Comparison of ENCODE assay signal across 21 cellular contexts in genomic region chr2:25068193-25068592, GRCh38.
"Had no signal": no experiment of that assay in that cellular context is flagged by ENCODE, and none has a peak within 500 bp of the region (broad histone marks: within the 10 kb centered on the region; RNA-seq: fewer than 3 reads in every experiment).

No MANE protein-coding gene starts in this region.

- H3K4me1 ChIP-seq: upper lobe of right lung had no signal

- H3K4me1 Mint-ChIP-seq: natural killer cell had no signal

- ATAC-seq: gastroesophageal sphincter, left lobe of liver, mucosa of descending colon, natural killer cell, sciatic nerve, upper lobe of right lung had no signal

- H3K36me3 Mint-ChIP-seq: natural killer cell had no signal

- H3K27ac ChIP-seq: esophagus squamous epithelium, gastroesophageal sphincter, neural progenitor cell, parathyroid adenoma, suprapubic skin, thyroid gland, upper lobe of right lung, vagina had no signal

- H3K27ac Mint-ChIP-seq: dendritic cell treated with granulocyte-macrophage colony-stimulating factor and Interleukin-4, amounts not matched to agents 40 ng/mL and 50 ng/mL, for 4 days; natural killer cell; neural progenitor cell had no signal

- H3K4me3 Mint-ChIP-seq: dendritic cell treated with granulocyte-macrophage colony-stimulating factor and Interleukin-4, amounts not matched to agents 40 ng/mL and 50 ng/mL, for 4 days; natural killer cell; neural progenitor cell had no signal

- H3K9me3 ChIP-seq: gastroesophageal sphincter, mucosa of descending colon, suprapubic skin, thyroid gland, upper lobe of right lung, vagina had no signal

- H3K27me3 Mint-ChIP-seq: dendritic cell treated with granulocyte-macrophage colony-stimulating factor and Interleukin-4, amounts not matched to agents 40 ng/mL and 50 ng/mL, for 4 days had no signal

- DNase-seq: esophagus squamous epithelium; foreskin fibroblast; glutamatergic neuron; islet precursor cell; mammary epithelial cell; mucosa of descending colon; natural killer cell; occipital lobe; small intestine; stimulated activated CD4-positive, alpha-beta T cell treated with anti-CD3 and anti-CD28 coated beads, Interleukin-12 subunit alpha, Interleukin-12 subunit beta, amount 100 ng/mL, for 4 hours; stimulated activated naive CD4-positive, alpha-beta T cell treated with Interleukin-2 at 50 U/mL for 16 hours; thyroid gland; upper lobe of right lung had no signal

- H3K4me3 ChIP-seq: esophagus squamous epithelium, gastroesophageal sphincter, mucosa of descending colon, neural progenitor cell, suprapubic skin, thyroid gland, upper lobe of right lung, vagina had no signal

- H3K36me3 ChIP-seq: esophagus squamous epithelium, gastroesophageal sphincter, neural progenitor cell, suprapubic skin, thyroid gland, upper lobe of right lung, vagina had no signal

- H3K27me3 ChIP-seq: esophagus squamous epithelium, gastroesophageal sphincter, neural progenitor cell, suprapubic skin, thyroid gland, upper lobe of right lung, vagina had no signal
